ENCODE assay signal across 21 cellular contexts in the genomic region with DNA sequence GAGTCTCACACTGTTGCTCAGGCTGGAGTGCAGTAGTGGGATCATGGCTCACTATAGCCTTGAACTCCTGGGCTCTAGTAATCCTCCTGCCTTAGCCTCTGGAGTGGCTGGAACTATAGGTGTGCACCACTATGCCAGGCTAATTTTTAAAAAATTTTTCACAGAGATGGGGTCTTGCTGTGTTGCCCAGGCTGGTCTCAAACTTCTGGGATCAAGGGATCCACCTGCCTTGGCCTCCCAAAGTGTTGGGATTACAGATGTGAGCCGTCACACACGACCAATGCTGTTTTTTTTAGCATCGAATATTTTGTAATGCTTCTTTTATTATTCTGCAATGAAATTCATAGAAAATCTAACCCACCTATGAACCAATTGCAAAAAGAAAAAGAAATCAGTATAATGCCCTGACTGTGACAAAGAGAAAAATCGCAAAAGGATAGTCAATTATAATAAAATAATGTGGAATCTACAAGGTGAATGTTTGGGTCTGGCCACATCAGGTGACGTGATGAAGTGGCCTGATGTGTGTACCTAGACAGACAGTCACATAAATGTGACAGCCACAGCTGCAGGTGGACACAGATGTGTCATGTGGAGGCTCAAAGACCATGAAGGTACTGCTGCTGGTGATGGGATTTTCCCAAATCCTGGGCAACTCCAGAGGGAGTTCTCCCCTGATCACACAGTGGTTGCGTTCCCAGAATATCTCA. TPM values are rescaled to one million over a fixed set of nuclear protein-coding genes. Genes with fewer than 3 reads are reported as not detected.
DNase-seq lines count a peak whose midpoint lies in the region; ATAC-seq, FAIRE-seq and TF ChIP-seq lines count a peak whose summit lies in the region.
"Had no signal": no experiment of that assay in that cellular context is flagged by ENCODE, and none has a peak within 500 bp of the region (broad histone marks: within the 10 kb centered on the region; RNA-seq: fewer than 3 reads in every experiment).

No MANE protein-coding gene starts in this region.

- H3K9me3 ChIP-seq in Caco-2 (peaks cover 5% of the 10 kb centered on the region), IMR-90 (ENCODE audit: control insufficient read depth, insufficient read depth, low read length) (peaks cover 11% of the 10 kb centered on the region)

- H3K27me3 ChIP-seq in Caco-2 (replicated peaks; ENCODE audit: control insufficient read depth, insufficient read depth, low read length) (no peaks in the 10 kb centered on the region), IMR-90 (ENCODE audit: control insufficient read depth, insufficient read depth, low read length) (peaks cover 28% of the 10 kb centered on the region)

- peak overlapping the region; percentile 39; the same call in 1 of the 2 replicates for H2AK5ac ChIP-seq in IMR-90 (ENCODE audit: low read depth, low read length)

- H4K91ac ChIP-seq in IMR-90 (ENCODE audit: insufficient read depth, low read depth, low read length) = no peak overlapping the region

- no peaks in the 10 kb centered on the region for H3K79me1 ChIP-seq in IMR-90 (ENCODE audit: low read depth in 1 of 2, low read length in 2 of 2)

- H3K36me3 ChIP-seq in Caco-2 (ENCODE audit: control insufficient read depth, insufficient read depth, low read length) (no peaks in the 10 kb centered on the region), IMR-90 (ENCODE audit: control insufficient read depth, insufficient read depth, low read length) (no peaks in the 10 kb centered on the region)
- H3K36me3 ChIP-seq: BLaER1 treated with 17β-estradiol and CSF1 and Interleukin-3, amounts not matched to agents 10 nM and 100 nM had no signal

- no peak overlapping the region for H2BK15ac ChIP-seq in IMR-90 (ENCODE audit: low read depth, low read length)

- H2BK120ac ChIP-seq in IMR-90 (ENCODE audit: low read depth, low read length) = no peak overlapping the region

- TF ChIP-seq CTCF in Caco-2 (IDR thresholded peaks at IDR 0.05; ENCODE audit: insufficient read depth in 1 of 2, low read depth in 1 of 2, low read length in 1 of 2, severe bottlenecking in 1 of 2, unreplicated experiment in 1 of 2) (no peak), IMR-90 (conservative IDR thresholded peaks at IDR 0.05; ENCODE audit: low read depth, low read length) (no peak)

- no peak overlapping the region for H2AFZ ChIP-seq in IMR-90 (replicated peaks; ENCODE audit: low read length, poor library complexity)

- no peak overlapping the region for H3K18ac ChIP-seq in IMR-90 (ENCODE audit: low read depth, low read length)

- H3K9me1 ChIP-seq in IMR-90 (ENCODE audit: insufficient read depth, low read length) = no peaks in the 10 kb centered on the region

- DNase-seq in Caco-2 (no peak), GM12891 (ENCODE audit: insufficient read length, low spot score) (no peak), IMR-90 (no peak), AG08395 (ENCODE audit: low spot score) (no peak), HT-29 (ENCODE audit: low spot score) (no peak)
- DNase-seq: 8988T; AML-193; CD4-positive, alpha-beta T cell; CD8-positive, alpha-beta T cell; DMS 273 treated with DMSO at 0.1 percent for 48 hours; DMS153; DMS53; DMS79; DND-41; GDM1 had no signal

- H3K14ac ChIP-seq in IMR-90 (replicated peaks; ENCODE audit: low read depth, low read length) = no peak overlapping the region

- BruUV-seq in Caco-2 (replicated peaks; lab: Mats Ljungman, UMichigan) = no TSS peak
- no TSS peak for BruUV-seq in IMR-90 (replicated peaks; lab: Mats Ljungman, UMichigan)

- peaks cover 30% of the 10 kb centered on the region for H3K4me1 Mint-ChIP-seq in Caco-2 (ENCODE audit: low read depth, unreplicated experiment)
- H3K4me1 Mint-ChIP-seq: B cell had no signal

- H2BK5ac ChIP-seq in IMR-90 (ENCODE audit: low read depth, low read length, poor library complexity, severe bottlenecking) = no peak overlapping the region

- H3K56ac ChIP-seq in IMR-90 (ENCODE audit: extremely low read depth, insufficient read depth, low read length) = no peak overlapping the region

- peaks cover 19% of the 10 kb centered on the region for H3K9me3 Mint-ChIP-seq in Caco-2 (ENCODE audit: unreplicated experiment)

- H3K4me3 ChIP-seq in Caco-2 (ENCODE audit: low read depth, low read length) (no peak overlapping the region), IMR-90 (ENCODE audit: insufficient read depth, low read depth, low read length) (no peak overlapping the region)
- H3K4me3 ChIP-seq: BLaER1 treated with 17β-estradiol and CSF1 and Interleukin-3, amounts not matched to agents 10 nM and 100 nM; GM12878 had no signal

- H3K27me3 Mint-ChIP-seq in Caco-2 (ENCODE audit: insufficient read depth, unreplicated experiment) = no peaks in the 10 kb centered on the region

- dilution Hi-C loops in IMR-90 (cut with HindIII; ENCODE audit: low sequenced_read_pairs, unreplicated experiment) = no loop called here

- H3K4me1 ChIP-seq in Caco-2 (peaks cover 32% of the 10 kb centered on the region), IMR-90 (ENCODE audit: control insufficient read depth, insufficient read depth, low read length) (no peaks in the 10 kb centered on the region)
- H3K4me1 ChIP-seq: BLaER1 treated with 17β-estradiol and CSF1 and Interleukin-3, amounts not matched to agents 10 nM and 100 nM had no signal

- no peak overlapping the region for H3K4me2 ChIP-seq in IMR-90 (ENCODE audit: low read depth, low read length)
- H3K4me2 ChIP-seq: BLaER1 treated with 17β-estradiol and CSF1 and Interleukin-3, amounts not matched to agents 10 nM and 100 nM had no signal

- 63% methylated on average over 2 of the region's 6 CpGs; no CpG with 5 or more reads in 1 of the 2 experiments for WGBS in IMR-90 (ENCODE audit: extremely low coverage in 2 of 2, insufficient read length in 1 of 2), 2 experiments

- ATAC-seq in IMR-90 (ENCODE audit: low read depth) = no peak
- no peak for ATAC-seq in GM18909 (IDR thresholded peaks at IDR 0.05; ENCODE audit: poor library complexity, unreplicated experiment)
- ATAC-seq: CD8-positive, alpha-beta T cell; GM12878 had no signal

- no peak overlapping the region for H4K5ac ChIP-seq in IMR-90 (ENCODE audit: low read depth, low read length)

- no peaks in the 10 kb centered on the region; the same call in 1 of the 2 replicates for H4K20me1 ChIP-seq in IMR-90 (ENCODE audit: insufficient read depth, low read length)
- H4K20me1 ChIP-seq: BLaER1 treated with 17β-estradiol and CSF1 and Interleukin-3, amounts not matched to agents 10 nM and 100 nM had no signal

- no peak overlapping the region for H4K8ac ChIP-seq in IMR-90 (ENCODE audit: low read depth in 2 of 2, low read length in 2 of 2)

- no peak overlapping the region for H2AK9ac ChIP-seq in IMR-90 (replicated peaks; ENCODE audit: low read depth, low read length, poor library complexity)

- no peak overlapping the region for H3K4ac ChIP-seq in IMR-90 (ENCODE audit: low read depth, low read length)

- peak; percentile 9 for FAIRE-seq in GM12891 (lab: Jason Lieb, UNC)
- FAIRE-seq: A204.1, GM12878 had no signal

- H2BK20ac ChIP-seq in IMR-90 (ENCODE audit: low read depth, low read length) = no peak overlapping the region

- no peak overlapping the region for H3K9ac ChIP-seq in IMR-90 (ENCODE audit: low read depth, low read length)
- H3K9ac ChIP-seq: BLaER1 treated with 17β-estradiol and CSF1 and Interleukin-3, amounts not matched to agents 10 nM and 100 nM had no signal

- no peak for TF ChIP-seq POLR2A in GM12891 (IDR thresholded peaks at IDR 0.05; ENCODE audit: low read depth, low read length)
- TF ChIP-seq POLR2A in IMR-90 (IDR thresholded peaks at IDR 0.05; ENCODE audit: low read depth, low read length) = no peak

- in situ Hi-C loops in IMR-90 (cut with MboI; ENCODE audit: low sequenced_read_pairs) = no loop called here

- intact Hi-C loops in Caco-2 (cut with micrococcal nuclease; ENCODE audit: unreplicated experiment) = no loop called here
- intact Hi-C loops in IMR-90 (cut with micrococcal nuclease) = no loop called here

- CTCF ChIA-PET in Caco-2 (lab: Charles Lee) (no interaction called here), IMR-90 (lab: Yijun Ruan, JAX) (no interaction called here)

- POLR2A ChIA-PET in Caco-2 (lab: Charles Lee) = no interaction called here
- POLR2A ChIA-PET in IMR-90 (lab: Charles Lee; ENCODE audit: unreplicated experiment) = no interaction called here

- H3K27ac Mint-ChIP-seq in Caco-2 (ENCODE audit: unreplicated experiment) = peak overlapping the region; percentile 25
- H3K27ac Mint-ChIP-seq: B cell; CD4-positive, alpha-beta T cell; CD8-positive, alpha-beta T cell had no signal

- no peak overlapping the region for H3K23ac ChIP-seq in IMR-90 (ENCODE audit: low read depth, low read length)

- TF ChIP-seq RAD21 in IMR-90 (IDR thresholded peaks at IDR 0.05; ENCODE audit: low read length) = no peak

- no peak overlapping the region for H3K27ac ChIP-seq in IMR-90 (ENCODE audit: insufficient read depth, low read length)
- H3K27ac ChIP-seq: BLaER1 treated with 17β-estradiol and CSF1 and Interleukin-3, amounts not matched to agents 10 nM and 100 nM; C4-2B had no signal

- no peak overlapping the region for H3K4me3 Mint-ChIP-seq in Caco-2 (ENCODE audit: unreplicated experiment)
- H3K4me3 Mint-ChIP-seq: B cell; CD4-positive, alpha-beta T cell; CD8-positive, alpha-beta T cell had no signal

- H3K36me3 Mint-ChIP-seq in Caco-2 (ENCODE audit: insufficient read depth, unreplicated experiment) = peaks cover 8% of the 10 kb centered on the region
- H3K36me3 Mint-ChIP-seq: CD8-positive, alpha-beta T cell had no signal

TF ChIP-seq in GM12891, 5 proteins besides CTCF, POLR2A, EP300 and RAD21:
- no peak for TF ChIP-seq SPI1 (IDR thresholded peaks at IDR 0.05; ENCODE audit: low read depth, low read length)
TF ChIP-seq in GM12891: peak in this region for 0.

TF ChIP-seq in IMR-90, 13 proteins besides CTCF, POLR2A, EP300 and RAD21 (continues in another document):
- TF ChIP-seq, protein P1, sequence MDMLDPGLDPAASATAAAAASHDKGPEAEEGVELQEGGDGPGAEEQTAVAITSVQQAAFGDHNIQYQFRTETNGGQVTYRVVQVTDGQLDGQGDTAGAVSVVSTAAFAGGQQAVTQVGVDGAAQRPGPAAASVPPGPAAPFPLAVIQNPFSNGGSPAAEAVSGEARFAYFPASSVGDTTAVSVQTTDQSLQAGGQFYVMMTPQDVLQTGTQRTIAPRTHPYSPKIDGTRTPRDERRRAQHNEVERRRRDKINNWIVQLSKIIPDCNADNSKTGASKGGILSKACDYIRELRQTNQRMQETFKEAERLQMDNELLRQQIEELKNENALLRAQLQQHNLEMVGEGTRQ (IDR thresholded peaks at IDR 0.05; ENCODE audit: low read depth, low read length) = no peak
- TF ChIP-seq SMC3 (IDR thresholded peaks at IDR 0.05; ENCODE audit: low read depth, low read length) = no peak

RNA-seq across cellular contexts. Expression of gene ZCCHC14, which starts 33.6 kb away (rescaled TPM):
- total RNA-seq in Caco-2 (2022) (33.1 and 34.0 TPM in 2 replicates), IMR-90 (2012; rRNA removed) (2.5 and 2.8 TPM in 2 replicates)
- polyA plus RNA-seq in GM12891 (2012; ENCODE audit: low read depth, missing spikeins) = 1.5 TPM
- 5.3 and 7.4 TPM in 2 replicates for polyA plus RNA-seq in IMR-90 (2012; rRNA removed)
- 3.1 and 5.0 TPM in 2 replicates for polyA plus RNA-seq in IMR-90 (2012; cell fraction: cytosol; rRNA removed)
- 18.4 and 27.2 TPM in 2 replicates for polyA plus RNA-seq in IMR-90 (2012; cell fraction: nucleus; rRNA removed; ENCODE audit: low replicate concordance)
- 8.6 and 13.8 TPM in 2 replicates for total RNA-seq in HT-29 (2014; rRNA removed; shearing (Covaris generic))
